10 cellular contexts compared by ENCODE assay signal in the genomic region with DNA sequence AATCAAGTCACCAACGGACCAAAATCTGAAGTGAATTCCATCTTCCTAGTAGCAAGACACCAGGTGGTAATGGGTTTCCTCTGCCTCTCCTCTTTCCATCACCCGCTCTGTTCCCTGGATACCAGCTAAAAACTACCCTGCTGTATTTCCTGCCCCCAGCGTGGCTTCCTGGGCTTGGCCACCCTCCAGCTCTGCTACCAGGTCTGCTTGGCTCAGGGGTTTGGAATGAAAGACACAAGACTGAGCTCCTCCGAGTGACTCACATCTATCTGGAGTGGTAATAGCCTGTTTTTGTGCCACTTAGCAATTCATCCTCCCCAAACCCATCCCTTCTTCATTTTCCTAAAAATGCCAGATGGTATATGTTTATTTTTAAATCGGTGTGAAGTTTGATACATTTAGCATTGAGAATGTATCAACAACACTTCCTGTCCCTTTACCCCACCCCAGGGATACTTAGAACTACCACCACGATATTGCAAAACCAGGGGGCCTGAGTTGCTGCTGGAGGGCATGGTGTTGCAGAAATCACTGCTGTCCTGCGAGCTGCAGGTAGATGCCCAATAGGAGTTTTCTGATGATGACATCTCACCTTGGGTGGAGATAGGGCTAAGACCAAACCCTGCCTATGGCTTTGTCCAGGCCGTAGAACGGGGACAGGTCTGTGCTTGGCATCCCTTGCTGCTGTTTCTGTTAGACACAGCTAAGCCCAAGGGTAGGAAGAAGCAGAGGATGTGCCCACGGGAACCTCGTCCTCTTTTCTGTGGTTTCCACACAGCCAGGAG. TPM values are rescaled to one million over a fixed set of nuclear protein-coding genes. Genes with fewer than 3 reads are reported as not detected.
DNase-seq lines count a peak whose midpoint lies in the region; ATAC-seq, FAIRE-seq and TF ChIP-seq lines count a peak whose summit lies in the region.
"Had no signal": no experiment of that assay in that cellular context is flagged by ENCODE, and none has a peak within 500 bp of the region (broad histone marks: within the 10 kb centered on the region; RNA-seq: fewer than 3 reads in every experiment).

No MANE protein-coding gene starts in this region.

- H3K27ac Mint-ChIP-seq in stimulated activated naive B cell treated with anti-CD40 and anti-IgM and Interleukin-4, amounts not matched to agents 10 μg/mL and 1 μg/mL and 100 μg/mL, for 72 hours, result no peak overlapping the region
- H3K27ac Mint-ChIP-seq: activated CD8-positive, alpha-beta T cell treated with anti-CD3 and anti-CD28 coated beads, Interleukin-2, amount 10 ng/mL, durations not matched to agents 7 days and 5 days had no signal

- H3K36me3 ChIP-seq in heart left ventricle (no peaks in the 10 kb centered on the region), adrenal gland (replicated peaks in 1 of 2) (no peaks in the 10 kb centered on the region), vagina (no peaks in the 10 kb centered on the region)

- H3K4me1 Mint-ChIP-seq in stimulated activated naive B cell treated with anti-CD40 and anti-IgM and Interleukin-4, amounts not matched to agents 10 μg/mL and 1 μg/mL and 100 μg/mL, for 72 hours, result no peaks in the 10 kb centered on the region

- H3K36me3 Mint-ChIP-seq in stimulated activated naive B cell treated with anti-CD40 and anti-IgM and Interleukin-4, amounts not matched to agents 10 μg/mL and 1 μg/mL and 100 μg/mL, for 72 hours, result no peaks in the 10 kb centered on the region

- no peaks in the 10 kb centered on the region for H3K9me3 Mint-ChIP-seq in stimulated activated naive B cell treated with anti-CD40 and anti-IgM and Interleukin-4, amounts not matched to agents 10 μg/mL and 1 μg/mL and 100 μg/mL, for 72 hours

- H3K9me3 ChIP-seq in heart left ventricle (no peaks in the 10 kb centered on the region), right cardiac atrium (ENCODE audit: control insufficient read depth, low read length) (no peaks in the 10 kb centered on the region), adrenal gland (replicated peaks in 1 of 3) (no peaks in the 10 kb centered on the region), vagina (no peaks in the 10 kb centered on the region)
- H3K9me3 ChIP-seq: Caco-2 had no signal

- H3K4me3 ChIP-seq in heart left ventricle (no peak overlapping the region), right cardiac atrium (ENCODE audit: low read length) (no peak overlapping the region), adrenal gland (no peak overlapping the region), vagina (no peak overlapping the region)

- ATAC-seq in heart left ventricle, result peak; percentile 34 to 69 (median 45)
- no peak for ATAC-seq in right cardiac atrium
- no peak for ATAC-seq in stimulated activated naive B cell treated with anti-CD40 and anti-IgM and Interleukin-4, amounts not matched to agents 10 μg/mL and 1 μg/mL and 100 μg/mL, for 72 hours (replicated peaks)
- ATAC-seq: activated CD8-positive, alpha-beta T cell treated with anti-CD3 and anti-CD28 coated beads, Interleukin-2, amount 10 ng/mL, durations not matched to agents 7 days and 5 days had no signal

- TF ChIP-seq POLR2A in heart left ventricle (IDR thresholded peaks at IDR 0.05), result no peak
- no peak for TF ChIP-seq POLR2A in adrenal gland (IDR thresholded peaks at IDR 0.05)
- TF ChIP-seq POLR2A in vagina (IDR thresholded peaks at IDR 0.05), result no peak

- in situ Hi-C loops in GM13976 (cut with MboI; ENCODE audit: low sequenced_read_pairs, unreplicated experiment), result no loop called here

- WGBS in heart left ventricle, 4 donors, result 69 to 74% (median 70%) methylated on average over 11 of the region's 11 CpGs
- 77% methylated on average over 11 of the region's 11 CpGs for WGBS in right cardiac atrium
- WGBS in adrenal gland, 4 donors, result 72 to 78% (median 74%) methylated on average over 9 to 11 of the region's 11 CpGs

- peak in 3 of 5 donors; percentile 25 to 68 (median 36) for DNase-seq in heart left ventricle
- no peak for DNase-seq in right cardiac atrium
- DNase-seq in adrenal gland, result peak in 5 of 7 donors; percentile 39 to 78 (median 69)
- DNase-seq in vagina (ENCODE audit: extremely low spot score in 2 of 2), result no peak
- DNase-seq in HT-29 (ENCODE audit: low spot score), result no peak
- DNase-seq in stimulated activated naive B cell treated with anti-CD40 and anti-IgM and Interleukin-4, amounts not matched to agents 10 μg/mL and 1 μg/mL and 100 μg/mL, for 72 hours, result no peak
- DNase-seq in GM13976 (ENCODE audit: low spot score), result no peak
- DNase-seq: activated CD8-positive, alpha-beta T cell treated with anti-CD3 and anti-CD28 coated beads, Interleukin-2, amount 10 ng/mL, durations not matched to agents 7 days and 5 days; Caco-2 had no signal

- peak; percentile 97 for FAIRE-seq in islet of Langerhans (lab: Jason Lieb, UNC)

- H3K4me3 Mint-ChIP-seq in stimulated activated naive B cell treated with anti-CD40 and anti-IgM and Interleukin-4, amounts not matched to agents 10 μg/mL and 1 μg/mL and 100 μg/mL, for 72 hours, result no peak overlapping the region
- H3K4me3 Mint-ChIP-seq: activated CD8-positive, alpha-beta T cell treated with anti-CD3 and anti-CD28 coated beads, Interleukin-2, amount 10 ng/mL, durations not matched to agents 7 days and 5 days had no signal

- H3K27ac ChIP-seq in heart left ventricle (peak overlapping the region in 10 of 12 donors; percentile 0 to 67 (median 40)), right cardiac atrium (ENCODE audit: low read length) (no peak overlapping the region), adrenal gland (no peak overlapping the region), vagina (peak overlapping the region; percentile 72)

- H3K27me3 ChIP-seq in heart left ventricle (no peaks in the 10 kb centered on the region), right cardiac atrium (ENCODE audit: control insufficient read depth, insufficient read depth) (no peaks in the 10 kb centered on the region), adrenal gland (no peaks in the 10 kb centered on the region), vagina (no peaks in the 10 kb centered on the region)

- intact Hi-C loops in heart left ventricle (cut with DNase I), result loop anchor here in 1 of 10 donors (5.0 kb wide), 1 partner anchor 35 kb away; no protein-coding TSS in a partner anchor
- intact Hi-C loops in right cardiac atrium (cut with DNase I), result no loop called here
- intact Hi-C loops in adrenal gland (cut with DNase I), result no loop called here
- intact Hi-C loops in vagina (cut with DNase I), result no loop called here

- H3K4me1 ChIP-seq in heart left ventricle (peaks cover 0 to 50% (median 16%) of the 10 kb centered on the region in 12 donors), right cardiac atrium (ENCODE audit: control insufficient read depth, insufficient read depth, low read length) (peaks cover 11% of the 10 kb centered on the region), adrenal gland (replicated peaks in 1 of 2) (peaks cover 0 to 11% of the 10 kb centered on the region in 2 donors), vagina (peaks cover 26% of the 10 kb centered on the region)
- H3K4me1 ChIP-seq: Caco-2 had no signal

- H3K27me3 Mint-ChIP-seq in stimulated activated naive B cell treated with anti-CD40 and anti-IgM and Interleukin-4, amounts not matched to agents 10 μg/mL and 1 μg/mL and 100 μg/mL, for 72 hours, result no peaks in the 10 kb centered on the region

- no peak for TF ChIP-seq CTCF in heart left ventricle (IDR thresholded peaks at IDR 0.05)
- no peak for TF ChIP-seq CTCF in adrenal gland (IDR thresholded peaks at IDR 0.05)
- TF ChIP-seq CTCF in vagina (IDR thresholded peaks at IDR 0.05), result no peak
- no peak for TF ChIP-seq CTCF in GM13976 (IDR thresholded peaks at IDR 0.05; ENCODE audit: borderline replicate concordance, control extremely low read depth, extremely low read depth, insufficient read depth, missing control alignments)

RNA-seq across cellular contexts. Expression of gene MICAL3, which starts 7.5 kb away (rescaled TPM):
- total RNA-seq in heart left ventricle (100 to 1,000 TPM in 5 of 9 donors, 10 to 100 TPM in 4; 41.3 to 125 (median 101) TPM), right cardiac atrium (100 to 1,000 TPM in 1 of 4 donors, 10 to 100 TPM in 3; 72.1 to 105 (median 79.1) TPM), adrenal gland (10 to 100 TPM; 26.4 to 82.6 (median 43.8) TPM), vagina (35.1 TPM)
- polyA plus RNA-seq in heart left ventricle (10 to 100 TPM; 45.1 to 51.6 TPM), right cardiac atrium (30.4 TPM), adrenal gland (10 to 100 TPM; 10.9 to 36.0 (median 17.1) TPM)
- total RNA-seq in HT-29 (2014; rRNA removed; shearing (Covaris generic)), result 7.7 and 11.2 TPM in 2 replicates

RNA-seq across cellular contexts. Expression of gene PEX26, which starts 45.9 kb away (rescaled TPM):
- total RNA-seq in heart left ventricle (10 to 100 TPM; 15.8 to 27.3 (median 22.0) TPM), right cardiac atrium (10 to 100 TPM; 19.5 to 23.5 (median 23.3) TPM), adrenal gland (10 to 100 TPM; 16.7 to 57.8 (median 41.0) TPM), vagina (25.5 TPM)
- polyA plus RNA-seq in heart left ventricle (10 to 100 TPM; 11.7 to 21.9 TPM), right cardiac atrium (17.4 TPM), adrenal gland (10 to 100 TPM in 2 of 3 donors, 1 to 10 TPM in 1; 8.4 to 23.9 (median 15.8) TPM)
- 23.4 and 32.5 TPM in 2 replicates for total RNA-seq in HT-29 (2014; rRNA removed; shearing (Covaris generic))

Comparison
In these comparisons a context has a peak if more than half of its experiments do, and no peak if none do; other contexts are left out.
1. ATAC-seq: peak in heart left ventricle (4 of 4); none in right cardiac atrium (0 of 2) and stimulated activated naive B cell treated with anti-CD40 and anti-IgM and Interleukin-4, amounts not matched to agents 10 μg/mL and 1 μg/mL and 100 μg/mL, for 72 hours (0 of 2).
2. DNase-seq: peak in heart left ventricle (3 of 5) and adrenal gland (5 of 7); none in right cardiac atrium (0 of 3), vagina (0 of 2), HT-29 (single experiment), stimulated activated naive B cell treated with anti-CD40 and anti-IgM and Interleukin-4, amounts not matched to agents 10 μg/mL and 1 μg/mL and 100 μg/mL, for 72 hours (single experiment) and GM13976 (single experiment).
3. H3K27ac ChIP-seq: peak in heart left ventricle (10 of 12) and vagina (single experiment); none in right cardiac atrium (single experiment) and adrenal gland (0 of 5).